ENCODE assay signal across 1 cellular context in the genomic region with DNA sequence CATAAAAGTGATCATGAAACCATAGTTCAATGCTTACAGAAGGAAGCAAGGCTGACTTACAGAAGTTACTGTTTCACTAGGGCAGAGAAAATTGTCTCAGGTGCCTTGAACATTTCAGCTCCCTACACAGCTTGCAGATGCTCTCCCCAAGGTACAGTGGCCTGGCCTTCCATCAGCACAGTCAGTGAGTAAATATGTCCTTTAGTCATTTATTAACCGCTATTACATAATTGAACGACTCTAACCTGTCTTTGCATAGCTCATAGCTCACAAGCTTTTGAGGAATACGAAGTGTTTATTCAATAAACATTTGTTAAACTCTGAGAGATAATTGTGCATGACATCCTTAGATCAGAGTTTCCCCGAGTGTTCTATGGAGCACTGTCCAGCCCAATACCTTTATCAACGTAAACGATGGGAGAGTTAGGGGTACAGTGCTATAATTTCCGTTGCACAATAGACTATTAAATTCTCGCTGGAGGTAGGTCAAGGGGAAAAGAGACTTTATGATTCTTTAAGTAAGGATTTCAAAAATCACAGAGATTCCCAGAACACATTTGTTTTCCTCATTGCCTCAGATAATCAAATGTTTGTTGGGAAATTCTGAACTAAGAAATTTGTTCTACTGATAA.
A peak's percentile ranks its signal among the peaks of the same experiment; 100 is the strongest.
TF ChIP-seq lines count a peak whose summit lies in the region.

No MANE protein-coding gene starts in this region.

TF ChIP-seq in HepG2, 621 proteins besides CTCF, POLR2A, EP300 and RAD21 (continued from another document and continues in another):
- TF ChIP-seq, protein P1, sequence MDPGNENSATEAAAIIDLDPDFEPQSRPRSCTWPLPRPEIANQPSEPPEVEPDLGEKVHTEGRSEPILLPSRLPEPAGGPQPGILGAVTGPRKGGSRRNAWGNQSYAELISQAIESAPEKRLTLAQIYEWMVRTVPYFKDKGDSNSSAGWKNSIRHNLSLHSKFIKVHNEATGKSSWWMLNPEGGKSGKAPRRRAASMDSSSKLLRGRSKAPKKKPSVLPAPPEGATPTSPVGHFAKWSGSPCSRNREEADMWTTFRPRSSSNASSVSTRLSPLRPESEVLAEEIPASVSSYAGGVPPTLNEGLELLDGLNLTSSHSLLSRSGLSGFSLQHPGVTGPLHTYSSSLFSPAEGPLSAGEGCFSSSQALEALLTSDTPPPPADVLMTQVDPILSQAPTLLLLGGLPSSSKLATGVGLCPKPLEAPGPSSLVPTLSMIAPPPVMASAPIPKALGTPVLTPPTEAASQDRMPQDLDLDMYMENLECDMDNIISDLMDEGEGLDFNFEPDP (CRISPR knock-in tag; conservative IDR thresholded peaks at IDR 0.05), result no peak
- no peak for TF ChIP-seq GABPA (IDR thresholded peaks at IDR 0.05; ENCODE audit: low read depth, low read length)
- TF ChIP-seq GABPA (CRISPR knock-in tag; IDR thresholded peaks at IDR 0.05; ENCODE audit: low read depth), result no peak
- no peak for TF ChIP-seq TGIF2 (CRISPR knock-in tag; IDR thresholded peaks at IDR 0.05)
- no peak for TF ChIP-seq ZBTB21 (CRISPR knock-in tag; IDR thresholded peaks at IDR 0.05)
- peak; percentile 71; the same call in 1 of the 2 replicates for TF ChIP-seq SATB2 (CRISPR knock-in tag; IDR thresholded peaks at IDR 0.05)
- no peak for TF ChIP-seq ZKSCAN5 (CRISPR knock-in tag; IDR thresholded peaks at IDR 0.05)
- TF ChIP-seq, protein P2, sequence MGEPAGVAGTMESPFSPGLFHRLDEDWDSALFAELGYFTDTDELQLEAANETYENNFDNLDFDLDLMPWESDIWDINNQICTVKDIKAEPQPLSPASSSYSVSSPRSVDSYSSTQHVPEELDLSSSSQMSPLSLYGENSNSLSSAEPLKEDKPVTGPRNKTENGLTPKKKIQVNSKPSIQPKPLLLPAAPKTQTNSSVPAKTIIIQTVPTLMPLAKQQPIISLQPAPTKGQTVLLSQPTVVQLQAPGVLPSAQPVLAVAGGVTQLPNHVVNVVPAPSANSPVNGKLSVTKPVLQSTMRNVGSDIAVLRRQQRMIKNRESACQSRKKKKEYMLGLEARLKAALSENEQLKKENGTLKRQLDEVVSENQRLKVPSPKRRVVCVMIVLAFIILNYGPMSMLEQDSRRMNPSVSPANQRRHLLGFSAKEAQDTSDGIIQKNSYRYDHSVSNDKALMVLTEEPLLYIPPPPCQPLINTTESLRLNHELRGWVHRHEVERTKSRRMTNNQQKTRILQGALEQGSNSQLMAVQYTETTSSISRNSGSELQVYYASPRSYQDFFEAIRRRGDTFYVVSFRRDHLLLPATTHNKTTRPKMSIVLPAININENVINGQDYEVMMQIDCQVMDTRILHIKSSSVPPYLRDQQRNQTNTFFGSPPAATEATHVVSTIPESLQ (CRISPR knock-in tag; conservative IDR thresholded peaks at IDR 0.05), result no peak
- no peak for TF ChIP-seq SOX6 (IDR thresholded peaks at IDR 0.05)
- peak; percentile 91 for TF ChIP-seq SOX6 (CRISPR knock-in tag; IDR thresholded peaks at IDR 0.05)
- TF ChIP-seq ZBTB8A (CRISPR knock-in tag; IDR thresholded peaks at IDR 0.05; ENCODE audit: borderline replicate concordance, low read depth), result no peak
- peak; percentile 78 for TF ChIP-seq ARNTL (CRISPR knock-in tag; IDR thresholded peaks at IDR 0.05)
- no peak for TF ChIP-seq HNRNPK (IDR thresholded peaks at IDR 0.05; ENCODE audit: low read depth, low read length, poor library complexity, severe bottlenecking)
- TF ChIP-seq ZBTB7B (CRISPR knock-in tag; IDR thresholded peaks at IDR 0.05), result no peak
- no peak for TF ChIP-seq ZNF567 (CRISPR knock-in tag; IDR thresholded peaks at IDR 0.05; ENCODE audit: borderline replicate concordance)
- TF ChIP-seq SMAD3 (CRISPR knock-in tag; IDR thresholded peaks at IDR 0.05), result 0 out of 2 replicates have a peak, but pooled peaks have one; percentile 59
- TF ChIP-seq, protein P3, sequence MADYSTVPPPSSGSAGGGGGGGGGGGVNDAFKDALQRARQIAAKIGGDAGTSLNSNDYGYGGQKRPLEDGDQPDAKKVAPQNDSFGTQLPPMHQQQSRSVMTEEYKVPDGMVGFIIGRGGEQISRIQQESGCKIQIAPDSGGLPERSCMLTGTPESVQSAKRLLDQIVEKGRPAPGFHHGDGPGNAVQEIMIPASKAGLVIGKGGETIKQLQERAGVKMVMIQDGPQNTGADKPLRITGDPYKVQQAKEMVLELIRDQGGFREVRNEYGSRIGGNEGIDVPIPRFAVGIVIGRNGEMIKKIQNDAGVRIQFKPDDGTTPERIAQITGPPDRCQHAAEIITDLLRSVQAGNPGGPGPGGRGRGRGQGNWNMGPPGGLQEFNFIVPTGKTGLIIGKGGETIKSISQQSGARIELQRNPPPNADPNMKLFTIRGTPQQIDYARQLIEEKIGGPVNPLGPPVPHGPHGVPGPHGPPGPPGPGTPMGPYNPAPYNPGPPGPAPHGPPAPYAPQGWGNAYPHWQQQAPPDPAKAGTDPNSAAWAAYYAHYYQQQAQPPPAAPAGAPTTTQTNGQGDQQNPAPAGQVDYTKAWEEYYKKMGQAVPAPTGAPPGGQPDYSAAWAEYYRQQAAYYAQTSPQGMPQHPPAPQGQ (CRISPR knock-in tag; IDR thresholded peaks at IDR 0.05; ENCODE audit: borderline replicate concordance), result no peak
- TF ChIP-seq ZNF264 (CRISPR knock-in tag; IDR thresholded peaks at IDR 0.05), result peak; percentile 69; the same call in 1 of the 2 replicates
- TF ChIP-seq, protein P4, sequence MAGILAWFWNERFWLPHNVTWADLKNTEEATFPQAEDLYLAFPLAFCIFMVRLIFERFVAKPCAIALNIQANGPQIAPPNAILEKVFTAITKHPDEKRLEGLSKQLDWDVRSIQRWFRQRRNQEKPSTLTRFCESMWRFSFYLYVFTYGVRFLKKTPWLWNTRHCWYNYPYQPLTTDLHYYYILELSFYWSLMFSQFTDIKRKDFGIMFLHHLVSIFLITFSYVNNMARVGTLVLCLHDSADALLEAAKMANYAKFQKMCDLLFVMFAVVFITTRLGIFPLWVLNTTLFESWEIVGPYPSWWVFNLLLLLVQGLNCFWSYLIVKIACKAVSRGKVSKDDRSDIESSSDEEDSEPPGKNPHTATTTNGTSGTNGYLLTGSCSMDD (CRISPR knock-in tag; IDR thresholded peaks at IDR 0.05), result no peak
- TF ChIP-seq SAFB2 (CRISPR knock-in tag; IDR thresholded peaks at IDR 0.05; ENCODE audit: borderline replicate concordance, low read depth), result no peak
- TF ChIP-seq RCOR2 (CRISPR knock-in tag; IDR thresholded peaks at IDR 0.05), result 0 out of 2 replicates have a peak, but pooled peaks have one; percentile 21
- no peak for TF ChIP-seq ZFYVE20 (CRISPR knock-in tag; IDR thresholded peaks at IDR 0.05; ENCODE audit: borderline replicate concordance, low read depth)
- TF ChIP-seq ONECUT2 (CRISPR knock-in tag; IDR thresholded peaks at IDR 0.05), result peak; percentile 24; the same call in 1 of the 2 replicates
- no peak for TF ChIP-seq ZNF629 (CRISPR knock-in tag; conservative IDR thresholded peaks at IDR 0.05)
- TF ChIP-seq, protein P5, sequence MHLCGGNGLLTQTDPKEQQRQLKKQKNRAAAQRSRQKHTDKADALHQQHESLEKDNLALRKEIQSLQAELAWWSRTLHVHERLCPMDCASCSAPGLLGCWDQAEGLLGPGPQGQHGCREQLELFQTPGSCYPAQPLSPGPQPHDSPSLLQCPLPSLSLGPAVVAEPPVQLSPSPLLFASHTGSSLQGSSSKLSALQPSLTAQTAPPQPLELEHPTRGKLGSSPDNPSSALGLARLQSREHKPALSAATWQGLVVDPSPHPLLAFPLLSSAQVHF (CRISPR knock-in tag; IDR thresholded peaks at IDR 0.05), result no peak
- 0 out of 2 replicates have a peak, but pooled peaks have one; percentile 50 for TF ChIP-seq GATAD1 (CRISPR knock-in tag; IDR thresholded peaks at IDR 0.05)
- TF ChIP-seq EHMT2 (IDR thresholded peaks at IDR 0.05; ENCODE audit: borderline replicate concordance, low read depth, low read length), result 0 out of 2 replicates have a peak, but pooled peaks have one; percentile 45
- TF ChIP-seq MAFG (CRISPR knock-in tag; IDR thresholded peaks at IDR 0.05), result no peak
- no peak for TF ChIP-seq KLF9 (CRISPR knock-in tag; IDR thresholded peaks at IDR 0.05; ENCODE audit: low read depth)
- no peak for TF ChIP-seq ATF7 (IDR thresholded peaks at IDR 0.05)
- no peak for TF ChIP-seq ATF7 (CRISPR knock-in tag; IDR thresholded peaks at IDR 0.05)
- TF ChIP-seq, protein P6, sequence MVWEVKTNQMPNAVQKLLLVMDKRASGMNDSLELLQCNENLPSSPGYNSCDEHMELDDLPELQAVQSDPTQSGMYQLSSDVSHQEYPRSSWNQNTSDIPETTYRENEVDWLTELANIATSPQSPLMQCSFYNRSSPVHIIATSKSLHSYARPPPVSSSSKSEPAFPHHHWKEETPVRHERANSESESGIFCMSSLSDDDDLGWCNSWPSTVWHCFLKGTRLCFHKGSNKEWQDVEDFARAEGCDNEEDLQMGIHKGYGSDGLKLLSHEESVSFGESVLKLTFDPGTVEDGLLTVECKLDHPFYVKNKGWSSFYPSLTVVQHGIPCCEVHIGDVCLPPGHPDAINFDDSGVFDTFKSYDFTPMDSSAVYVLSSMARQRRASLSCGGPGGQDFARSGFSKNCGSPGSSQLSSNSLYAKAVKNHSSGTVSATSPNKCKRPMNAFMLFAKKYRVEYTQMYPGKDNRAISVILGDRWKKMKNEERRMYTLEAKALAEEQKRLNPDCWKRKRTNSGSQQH (CRISPR knock-in tag; IDR thresholded peaks at IDR 0.05; ENCODE audit: low read depth), result no peak
- TF ChIP-seq, protein P7, sequence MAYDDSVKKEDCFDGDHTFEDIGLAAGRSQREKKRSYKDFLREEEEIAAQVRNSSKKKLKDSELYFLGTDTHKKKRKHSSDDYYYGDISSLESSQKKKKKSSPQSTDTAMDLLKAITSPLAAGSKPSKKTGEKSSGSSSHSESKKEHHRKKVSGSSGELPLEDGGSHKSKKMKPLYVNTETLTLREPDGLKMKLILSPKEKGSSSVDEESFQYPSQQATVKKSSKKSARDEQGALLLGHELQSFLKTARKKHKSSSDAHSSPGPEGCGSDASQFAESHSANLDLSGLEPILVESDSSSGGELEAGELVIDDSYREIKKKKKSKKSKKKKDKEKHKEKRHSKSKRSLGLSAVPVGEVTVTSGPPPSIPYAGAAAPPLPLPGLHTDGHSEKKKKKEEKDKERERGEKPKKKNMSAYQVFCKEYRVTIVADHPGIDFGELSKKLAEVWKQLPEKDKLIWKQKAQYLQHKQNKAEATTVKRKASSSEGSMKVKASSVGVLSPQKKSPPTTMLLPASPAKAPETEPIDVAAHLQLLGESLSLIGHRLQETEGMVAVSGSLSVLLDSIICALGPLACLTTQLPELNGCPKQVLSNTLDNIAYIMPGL (CRISPR knock-in tag; IDR thresholded peaks at IDR 0.05; ENCODE audit: borderline replicate concordance in 1 of 2, low read depth in 1 of 2), result no peak
- TF ChIP-seq STAT5B (CRISPR knock-in tag; IDR thresholded peaks at IDR 0.05), result no peak
- TF ChIP-seq RFXANK (CRISPR knock-in tag; IDR thresholded peaks at IDR 0.05), result no peak
- TF ChIP-seq, protein P8, sequence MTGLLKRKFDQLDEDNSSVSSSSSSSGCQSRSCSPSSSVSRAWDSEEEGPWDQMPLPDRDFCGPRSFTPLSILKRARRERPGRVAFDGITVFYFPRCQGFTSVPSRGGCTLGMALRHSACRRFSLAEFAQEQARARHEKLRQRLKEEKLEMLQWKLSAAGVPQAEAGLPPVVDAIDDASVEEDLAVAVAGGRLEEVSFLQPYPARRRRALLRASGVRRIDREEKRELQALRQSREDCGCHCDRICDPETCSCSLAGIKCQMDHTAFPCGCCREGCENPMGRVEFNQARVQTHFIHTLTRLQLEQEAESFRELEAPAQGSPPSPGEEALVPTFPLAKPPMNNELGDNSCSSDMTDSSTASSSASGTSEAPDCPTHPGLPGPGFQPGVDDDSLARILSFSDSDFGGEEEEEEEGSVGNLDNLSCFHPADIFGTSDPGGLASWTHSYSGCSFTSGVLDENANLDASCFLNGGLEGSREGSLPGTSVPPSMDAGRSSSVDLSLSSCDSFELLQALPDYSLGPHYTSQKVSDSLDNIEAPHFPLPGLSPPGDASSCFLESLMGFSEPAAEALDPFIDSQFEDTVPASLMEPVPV (CRISPR knock-in tag; IDR thresholded peaks at IDR 0.05), result no peak
- TF ChIP-seq SP4 (CRISPR knock-in tag; IDR thresholded peaks at IDR 0.05), result no peak
- TF ChIP-seq, protein P9, sequence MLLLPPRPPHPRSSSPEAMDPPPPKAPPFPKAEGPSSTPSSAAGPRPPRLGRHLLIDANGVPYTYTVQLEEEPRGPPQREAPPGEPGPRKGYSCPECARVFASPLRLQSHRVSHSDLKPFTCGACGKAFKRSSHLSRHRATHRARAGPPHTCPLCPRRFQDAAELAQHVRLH (CRISPR knock-in tag; IDR thresholded peaks at IDR 0.05; ENCODE audit: borderline replicate concordance, low read depth), result no peak
- no peak for TF ChIP-seq ZNF737 (CRISPR knock-in tag; IDR thresholded peaks at IDR 0.05; ENCODE audit: borderline replicate concordance)
- TF ChIP-seq MEIS2 (CRISPR knock-in tag; IDR thresholded peaks at IDR 0.05), result peak; percentile 67; the same call in 1 of the 2 replicates
- TF ChIP-seq, protein P10, sequence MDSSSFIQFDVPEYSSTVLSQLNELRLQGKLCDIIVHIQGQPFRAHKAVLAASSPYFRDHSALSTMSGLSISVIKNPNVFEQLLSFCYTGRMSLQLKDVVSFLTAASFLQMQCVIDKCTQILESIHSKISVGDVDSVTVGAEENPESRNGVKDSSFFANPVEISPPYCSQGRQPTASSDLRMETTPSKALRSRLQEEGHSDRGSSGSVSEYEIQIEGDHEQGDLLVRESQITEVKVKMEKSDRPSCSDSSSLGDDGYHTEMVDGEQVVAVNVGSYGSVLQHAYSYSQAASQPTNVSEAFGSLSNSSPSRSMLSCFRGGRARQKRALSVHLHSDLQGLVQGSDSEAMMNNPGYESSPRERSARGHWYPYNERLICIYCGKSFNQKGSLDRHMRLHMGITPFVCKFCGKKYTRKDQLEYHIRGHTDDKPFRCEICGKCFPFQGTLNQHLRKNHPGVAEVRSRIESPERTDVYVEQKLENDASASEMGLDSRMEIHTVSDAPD (CRISPR knock-in tag; IDR thresholded peaks at IDR 0.05), result no peak
- TF ChIP-seq, protein P11, sequence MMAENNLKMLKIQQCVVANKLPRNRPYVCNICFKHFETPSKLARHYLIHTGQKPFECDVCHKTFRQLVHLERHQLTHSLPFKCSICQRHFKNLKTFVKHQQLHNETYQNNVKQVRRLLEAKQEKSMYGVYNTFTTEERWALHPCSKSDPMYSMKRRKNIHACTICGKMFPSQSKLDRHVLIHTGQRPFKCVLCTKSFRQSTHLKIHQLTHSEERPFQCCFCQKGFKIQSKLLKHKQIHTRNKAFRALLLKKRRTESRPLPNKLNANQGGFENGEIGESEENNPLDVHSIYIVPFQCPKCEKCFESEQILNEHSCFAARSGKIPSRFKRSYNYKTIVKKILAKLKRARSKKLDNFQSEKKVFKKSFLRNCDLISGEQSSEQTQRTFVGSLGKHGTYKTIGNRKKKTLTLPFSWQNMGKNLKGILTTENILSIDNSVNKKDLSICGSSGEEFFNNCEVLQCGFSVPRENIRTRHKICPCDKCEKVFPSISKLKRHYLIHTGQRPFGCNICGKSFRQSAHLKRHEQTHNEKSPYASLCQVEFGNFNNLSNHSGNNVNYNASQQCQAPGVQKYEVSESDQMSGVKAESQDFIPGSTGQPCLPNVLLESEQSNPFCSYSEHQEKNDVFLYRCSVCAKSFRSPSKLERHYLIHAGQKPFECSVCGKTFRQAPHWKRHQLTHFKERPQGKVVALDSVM (CRISPR knock-in tag; IDR thresholded peaks at IDR 0.05), result no peak
- TF ChIP-seq, protein P12, sequence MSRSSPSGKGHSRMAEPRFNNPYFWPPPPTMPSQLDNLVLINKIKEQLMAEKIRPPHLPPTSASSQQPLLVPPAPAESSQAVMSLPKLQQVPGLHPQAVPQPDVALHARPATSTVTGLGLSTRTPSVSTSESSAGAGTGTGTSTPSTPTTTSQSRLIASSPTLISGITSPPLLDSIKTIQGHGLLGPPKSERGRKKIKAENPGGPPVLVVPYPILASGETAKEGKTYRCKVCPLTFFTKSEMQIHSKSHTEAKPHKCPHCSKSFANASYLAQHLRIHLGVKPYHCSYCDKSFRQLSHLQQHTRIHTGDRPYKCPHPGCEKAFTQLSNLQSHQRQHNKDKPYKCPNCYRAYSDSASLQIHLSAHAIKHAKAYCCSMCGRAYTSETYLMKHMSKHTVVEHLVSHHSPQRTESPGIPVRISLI (CRISPR knock-in tag; IDR thresholded peaks at IDR 0.05; ENCODE audit: borderline replicate concordance), result no peak
